In the genomic region with DNA sequence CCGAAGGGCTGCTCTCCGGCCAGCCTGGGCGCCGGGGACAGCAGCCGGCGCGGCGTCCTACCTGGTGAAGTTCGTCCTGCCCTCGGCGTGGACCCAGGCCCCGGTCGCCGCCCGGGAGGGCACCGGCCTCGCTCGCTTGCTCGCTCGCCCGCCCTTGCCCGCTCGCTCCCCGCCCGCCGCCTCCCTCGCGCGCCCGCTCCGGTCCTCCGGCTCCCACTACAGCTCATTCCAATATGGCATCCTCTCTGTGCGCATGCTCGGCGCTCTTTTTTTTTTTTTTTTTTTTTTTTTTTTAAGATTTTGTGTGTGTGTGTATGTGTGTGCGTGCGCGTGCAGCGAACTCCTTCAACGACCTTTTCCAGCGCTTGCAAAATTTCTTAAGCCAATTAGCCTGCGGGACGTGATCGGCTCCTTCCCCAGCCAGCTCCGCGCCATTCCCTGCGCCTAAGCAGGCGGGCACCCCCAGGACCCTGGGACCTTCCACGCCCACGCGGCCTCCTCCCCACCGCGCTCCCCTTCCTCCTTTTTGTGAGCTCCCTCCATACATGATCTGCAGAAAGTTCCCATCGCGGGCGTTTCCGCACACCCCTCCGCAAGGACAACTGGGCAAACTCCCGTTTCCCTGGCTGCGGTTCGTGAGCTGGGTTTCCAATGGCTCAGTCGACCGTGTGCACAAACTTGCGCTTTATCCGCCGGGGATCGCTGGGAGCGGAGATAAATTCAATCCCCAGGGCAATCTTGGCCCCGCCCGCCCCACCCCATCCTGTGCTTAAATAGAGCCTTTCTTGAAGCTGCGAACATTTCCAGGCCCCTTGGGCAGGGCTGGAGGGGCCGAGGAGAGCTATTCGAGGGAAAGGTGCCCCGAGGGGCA, we compare ENCODE assay signal across 8 cellular contexts. TPM values are rescaled to one million over a fixed set of nuclear protein-coding genes. Genes with fewer than 3 reads are reported as not detected.
DNase-seq lines count a peak whose midpoint lies in the region; ATAC-seq and TF ChIP-seq lines count a peak whose summit lies in the region.

Gene SFMBT2 (minus strand): TSS at position 235 of the 871 bp plus-strand sequence. CDS start 29,136 bp downstream, outside the sequence.

- no peaks in the 10 kb centered on the region for H3K9me3 Mint-ChIP-seq in nephron progenitor cell

- peak; percentile 15 to 63 for DNase-seq in SHP77 (lab: John Stamatoyannopoulos, UW)
- DNase-seq in SHP77 treated with DMSO at 0.1 percent for 48 hours (lab: John Stamatoyannopoulos, UW): no peak
- no peak for DNase-seq in Panc1 (ENCODE audit: low read depth, low spot score)
- peak; percentile 15 to 58 (median 28) for DNase-seq in activated naive CD4-positive, alpha-beta T cell (lab: John Stamatoyannopoulos, UW)
- peak in 1 of 2 donors; percentile 57 for DNase-seq in foreskin keratinocyte
- peak; percentile 76 for DNase-seq in nephron progenitor cell
- DNase-seq in upper lobe of left lung: peak; percentile 40 to 93

- POLR2A ChIA-PET in Panc1 (lab: Charles Lee): interaction anchor here (0.6 kb wide), 1 partner anchor 105 kb away, joined by 7 read pairs; no protein-coding TSS in a partner anchor

- peak within 1 kb of the TSS; percentile 49 to 56 for H3K4me3 ChIP-seq in Panc1 (ENCODE audit: low read depth in 2 of 2, low read length in 2 of 2)
- peak within 1 kb of the TSS; percentile 11 to 94 (median 76) for H3K4me3 ChIP-seq in upper lobe of left lung

- no peak within 1 kb of the TSS for H3K27ac Mint-ChIP-seq in nephron progenitor cell

- H3K36me3 ChIP-seq in Panc1 (ENCODE audit: control insufficient read depth, insufficient read depth, low read length) (no peaks in the 10 kb centered on the region), upper lobe of left lung (no peaks in the 10 kb centered on the region)

- no peaks in the 10 kb centered on the region for H3K36me3 Mint-ChIP-seq in nephron progenitor cell (ENCODE audit: low read depth)

- in situ Hi-C loops in Panc1 (cut with HindIII; ENCODE audit: low pct_unique_long_range_greater_than_20kb, low sequenced_read_pairs): no loop called here

- TF ChIP-seq EP300 in upper lobe of left lung (IDR thresholded peaks at IDR 0.05): no peak

- peaks cover 41% of the 10 kb centered on the region for H3K4me1 Mint-ChIP-seq in nephron progenitor cell

- H3K9me3 ChIP-seq in Panc1 (ENCODE audit: control insufficient read depth, insufficient read depth, low read depth, low read length): no peaks in the 10 kb centered on the region
- no peaks in the 10 kb centered on the region for H3K9me3 ChIP-seq in upper lobe of left lung

- H3K27me3 ChIP-seq in Panc1 (ENCODE audit: control insufficient read depth, insufficient read depth, low read length): no peaks in the 10 kb centered on the region; the same call in 1 of the 2 replicates
- peaks cover 69% of the 10 kb centered on the region for H3K27me3 ChIP-seq in foreskin keratinocyte
- peaks cover 0 to 24% (median 12%) of the 10 kb centered on the region in 4 donors for H3K27me3 ChIP-seq in upper lobe of left lung

- H3K27ac ChIP-seq in Panc1 (ENCODE audit: low read length) (peak within 1 kb of the TSS; percentile 23; the same call in 1 of the 2 replicates), foreskin keratinocyte (no peak within 1 kb of the TSS), upper lobe of left lung (peak within 1 kb of the TSS; percentile 39 to 87 (median 69))

- H3K4me3 Mint-ChIP-seq in nephron progenitor cell: peak within 1 kb of the TSS; percentile 94

- TF ChIP-seq POLR2A in upper lobe of left lung (IDR thresholded peaks at IDR 0.05): peak in 1 of 4 donors; percentile 46

- H3K4me1 ChIP-seq in Panc1 (ENCODE audit: control insufficient read depth, insufficient read depth, low read length) (no peaks in the 10 kb centered on the region), foreskin keratinocyte (no peaks in the 10 kb centered on the region), upper lobe of left lung (peaks cover 19 to 67% (median 39%) of the 10 kb centered on the region in 4 donors)

- intact Hi-C loops in Panc1 (cut with micrococcal nuclease; ENCODE audit: unreplicated experiment): loop anchor here (10.0 kb wide), 1 partner anchor 486 kb away; no protein-coding TSS in a partner anchor

- BruUV-seq in Panc1 (replicated peaks; lab: Mats Ljungman, UMichigan): no TSS peak

- no peak for TF ChIP-seq CTCF in Panc1 (IDR thresholded peaks at IDR 0.05)
- peak; percentile 27 for TF ChIP-seq CTCF in foreskin keratinocyte (conservative IDR thresholded peaks at IDR 0.05)
- no peak for TF ChIP-seq CTCF in nephron progenitor cell (IDR thresholded peaks at IDR 0.05)
- peak in 1 of 6 experiments; percentile 36 for TF ChIP-seq CTCF in upper lobe of left lung (IDR thresholded peaks at IDR 0.05)

- 1% methylated on average over 48 to 52 of the region's 74 CpGs for WGBS in upper lobe of left lung, 2 donors

- CTCF ChIA-PET in Panc1 (lab: Charles Lee): interaction anchor here (0.6 kb wide), 2 partner anchors 127 to 486 kb away, joined by 4 to 10 read pairs; no protein-coding TSS in a partner anchor

- H3K27me3 Mint-ChIP-seq in nephron progenitor cell (ENCODE audit: low read depth, poor library complexity): peaks cover 90% of the 10 kb centered on the region

- peak; percentile 33 for ATAC-seq in HG03135 (IDR thresholded peaks at IDR 0.05; ENCODE audit: unreplicated experiment)
- ATAC-seq in Panc1: peak; percentile 70
- ATAC-seq in foreskin keratinocyte: peak; percentile 50
- ATAC-seq in upper lobe of left lung (ENCODE audit: low FRiP score in 2 of 2): peak; percentile 68 to 76

RNA-seq across cellular contexts. Expression of gene SFMBT2, which starts in this region (rescaled TPM):
- total RNA-seq in Panc1 (2021; ENCODE audit: unreplicated experiment) (1.3 TPM), foreskin keratinocyte (1.2 and 1.4 TPM in 2 replicates), upper lobe of left lung (10 to 100 TPM in 3 of 6 donors, 1 to 10 TPM in 3; 6.2 to 14.6 (median 10.2) TPM)
- 0.97 TPM for polyA plus RNA-seq in Panc1 (2012; ENCODE audit: insufficient read length)
- polyA plus RNA-seq in foreskin keratinocyte: 0.20 and 0.27 TPM in 2 replicates

Comparison
In these comparisons a context has a peak if more than half of its experiments do, and no peak if none do; other contexts are left out.
1. DNase-seq: peak in SHP77 (2 of 2), activated naive CD4-positive, alpha-beta T cell (4 of 4), nephron progenitor cell (single experiment) and upper lobe of left lung (2 of 2); none in SHP77 treated with DMSO at 0.1 percent for 48 hours (single experiment) and Panc1 (single experiment).
2. Peak in every context shown above with its lines, with median percentiles within 50 percentile points of each other: ATAC-seq.